ENCODE assay signal across 19 cellular contexts in genomic region chr10:43070121-43071085, GRCh38. TPM values are rescaled to one million over a fixed set of nuclear protein-coding genes. Genes with fewer than 3 reads are reported as not detected.
"Had no signal": no experiment of that assay in that cellular context is flagged by ENCODE, and none has a peak within 500 bp of the region (broad histone marks: within the 10 kb centered on the region; RNA-seq: fewer than 3 reads in every experiment).

No MANE protein-coding gene starts in this region.

- FAIRE-seq: colon, keratinocyte, pancreas had no signal

- H3K4me1 ChIP-seq: adrenal gland, foreskin keratinocyte, pancreas, upper lobe of left lung had no signal

- DNase-seq: activated CD4-positive, alpha-beta T cell treated with anti-CD3 and anti-CD28 coated beads for 36 hours; activated CD4-positive, alpha-beta T cell treated with anti-CD3 and anti-CD28 coated beads, Interleukin-2, amount 50 U/mL, for 48 hours; activated gamma-delta T cell treated with Interleukin-2 at 50 U/mL for 16 hours; adrenal gland; dorsolateral prefrontal cortex; foreskin keratinocyte; hippocampal formation; naive thymus-derived CD4-positive, alpha-beta T cell; sigmoid colon; stimulated activated CD4-positive, alpha-beta T cell treated with anti-CD3 and anti-CD28 coated beads, Interleukin-4, amount 100 ng/mL, for 4 hours; stimulated activated naive B cell treated with anti-CD40 and anti-IgM and Interleukin-4, amounts not matched to agents 10 μg/mL and 1 μg/mL and 100 μg/mL, for 72 hours; upper lobe of left lung had no signal

- H3K36me3 ChIP-seq: adrenal gland, cardiac muscle cell, pancreas, sigmoid colon, thoracic aorta, upper lobe of left lung had no signal

- ATAC-seq: activated CD4-positive, alpha-beta T cell treated with anti-CD3 and anti-CD28 coated beads for 36 hours; activated naive CD4-positive, alpha-beta T cell treated with anti-CD3 and anti-CD28 coated beads, Interleukin-2, amount 50 U/mL, for 72 hours; foreskin keratinocyte; left lobe of liver; pancreas; stimulated activated naive B cell treated with anti-CD40 and anti-IgM and Interleukin-4, amounts not matched to agents 10 μg/mL and 1 μg/mL and 100 μg/mL, for 72 hours had no signal

- H3K4me3 ChIP-seq: adrenal gland, cardiac muscle cell, dorsolateral prefrontal cortex, pancreas, sigmoid colon, thoracic aorta, upper lobe of left lung had no signal

- H3K9me3 ChIP-seq: adrenal gland, pancreas, sigmoid colon, thoracic aorta, upper lobe of left lung had no signal

- H3K27ac ChIP-seq: adrenal gland, cardiac muscle cell, dorsolateral prefrontal cortex, foreskin keratinocyte, pancreas, sigmoid colon, thoracic aorta, upper lobe of left lung had no signal

- H3K27me3 ChIP-seq: adrenal gland, pancreas had no signal

RNA-seq across cellular contexts. Expression of gene RET, which starts 6.5 kb away (rescaled TPM):
- polyA plus RNA-seq: cardiac muscle cell; naive thymus-derived CD4-positive, alpha-beta T cell had no signal
